8 cellular contexts compared by ENCODE assay signal in the genomic region with DNA sequence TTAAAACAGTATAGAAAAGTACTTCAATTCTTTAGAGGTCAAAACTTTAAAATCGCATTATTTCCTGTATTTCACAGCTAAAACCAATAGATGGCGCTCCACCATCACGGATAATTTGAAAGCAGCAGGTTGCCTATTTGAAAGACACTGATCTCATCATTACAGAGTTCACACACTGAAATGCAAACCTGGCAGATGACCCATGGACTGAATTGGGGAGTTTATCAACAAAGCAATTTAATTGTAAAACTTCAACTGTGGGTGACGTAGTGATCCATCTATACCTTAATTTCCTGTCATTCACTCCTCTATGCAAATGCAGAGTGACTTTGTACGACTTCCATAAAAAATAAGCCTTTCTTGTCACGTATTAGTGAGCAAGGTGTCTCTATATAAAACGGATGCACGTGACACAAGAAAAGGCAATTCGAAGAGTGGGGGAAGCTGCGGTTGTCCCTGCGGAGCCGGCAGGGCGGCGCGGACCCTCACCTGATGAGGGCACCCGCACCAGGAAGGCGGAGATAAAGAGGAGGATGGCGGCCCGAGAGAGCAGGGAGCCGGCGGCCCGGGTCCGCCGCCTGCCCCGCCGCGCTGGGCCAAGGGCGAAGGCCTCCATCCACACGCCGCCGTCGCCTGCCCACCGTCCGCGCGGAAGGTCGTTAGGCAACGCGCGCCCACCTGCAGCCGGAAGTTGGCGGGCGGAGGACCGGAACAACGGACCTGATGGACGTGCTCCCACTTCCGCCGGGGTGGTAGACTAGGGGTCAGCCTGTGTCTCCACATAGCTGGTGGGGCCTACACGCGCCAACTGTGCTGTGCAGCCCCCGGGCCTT. TPM values are rescaled to one million over a fixed set of nuclear protein-coding genes. Genes with fewer than 3 reads are reported as not detected.
DNase-seq lines count a peak whose midpoint lies in the region; ATAC-seq, FAIRE-seq and TF ChIP-seq lines count a peak whose summit lies in the region.

A gene with protein sequence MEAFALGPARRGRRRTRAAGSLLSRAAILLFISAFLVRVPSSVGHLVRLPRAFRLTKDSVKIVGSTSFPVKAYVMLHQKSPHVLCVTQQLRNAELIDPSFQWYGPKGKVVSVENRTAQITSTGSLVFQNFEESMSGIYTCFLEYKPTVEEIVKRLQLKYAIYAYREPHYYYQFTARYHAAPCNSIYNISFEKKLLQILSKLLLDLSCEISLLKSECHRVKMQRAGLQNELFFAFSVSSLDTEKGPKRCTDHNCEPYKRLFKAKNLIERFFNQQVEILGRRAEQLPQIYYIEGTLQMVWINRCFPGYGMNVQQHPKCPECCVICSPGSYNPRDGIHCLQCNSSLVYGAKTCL (minus strand): TSS at position 668 of the 833 bp plus-strand sequence. CDS start 52 bp downstream, at position 616.

- TF ChIP-seq CTCF in D721Med (IDR thresholded peaks at IDR 0.05; ENCODE audit: insufficient read depth, missing control alignments) (peak; percentile 76), HL-60 (IDR thresholded peaks at IDR 0.05; ENCODE audit: insufficient read depth, low read length) (peak; percentile 40), PC-9 (conservative IDR thresholded peaks at IDR 0.05) (peak; percentile 94), progenitor cell of endocrine pancreas (IDR thresholded peaks at IDR 0.05; ENCODE audit: unreplicated experiment) (peak; percentile 87)

- H3K79me2 ChIP-seq in PC-9 (ENCODE audit: low read depth): no peaks in the 10 kb centered on the region

- no peaks in the 10 kb centered on the region for H3K9me3 ChIP-seq in PC-9 (ENCODE audit: insufficient read depth, low read depth)

- H2AFZ ChIP-seq in PC-9: no peak within 1 kb of the TSS

- H3K27ac ChIP-seq in HL-60 (replicated peaks): no peak within 1 kb of the TSS
- H3K27ac ChIP-seq in PC-9: no peak within 1 kb of the TSS

- H3K4me2 ChIP-seq in PC-9: no peak within 1 kb of the TSS

- H3K4me1 Mint-ChIP-seq in progenitor cell of endocrine pancreas (ENCODE audit: low read depth): no peaks in the 10 kb centered on the region

- peak within 1 kb of the TSS; percentile 74 for H3K27ac Mint-ChIP-seq in progenitor cell of endocrine pancreas

- peaks cover 3% of the 10 kb centered on the region for H3K27me3 ChIP-seq in HL-60 (ENCODE audit: insufficient read depth, poor library complexity, severe bottlenecking)
- H3K27me3 ChIP-seq in PC-9 (ENCODE audit: insufficient read depth, low read depth): peaks cover 8% of the 10 kb centered on the region; the same call in 1 of the 2 replicates

- no peaks in the 10 kb centered on the region for H3K36me3 ChIP-seq in PC-9 (ENCODE audit: low read depth)

- no peaks in the 10 kb centered on the region for H3K36me3 Mint-ChIP-seq in progenitor cell of endocrine pancreas (ENCODE audit: insufficient read depth)

- H3K4me3 Mint-ChIP-seq in progenitor cell of endocrine pancreas (ENCODE audit: low read depth): peak within 1 kb of the TSS; percentile 84

- ATAC-seq in GM21367 (IDR thresholded peaks at IDR 0.05; ENCODE audit: unreplicated experiment): peak; percentile 80

- H3F3A ChIP-seq in PC-9 (ENCODE audit: insufficient read depth, low read depth): no peaks in the 10 kb centered on the region

- CTCF ChIA-PET in PC-9 (lab: Charles Lee): interaction anchor here (0.6 to 1.1 kb wide), 6 partner anchors 302 to 1275 kb away, joined by 3 to 10 read pairs (median 3); no protein-coding TSS in a partner anchor

- peaks cover 3% of the 10 kb centered on the region for H3K9me3 Mint-ChIP-seq in progenitor cell of endocrine pancreas (ENCODE audit: low read depth)

- FAIRE-seq in D721Med (lab: Jason Lieb, UNC): peak; percentile 58

- BruUV-seq in PC-9 (replicated peaks; lab: Mats Ljungman, UMichigan): no TSS peak

- DNase-seq in D721Med (ENCODE audit: insufficient read length, low spot score) (no peak), HL-60 (ENCODE audit: low read depth in 1 of 2, low spot score in 1 of 2) (peak; percentile 11 to 60), PC-9 (no peak), activated gamma-delta T cell treated with Interleukin-2 at 50 U/mL for 16 hours (peak; percentile 44), glomerular endothelial cell (ENCODE audit: extremely low read depth, low read depth, low spot score) (peak; percentile 16), progenitor cell of endocrine pancreas (ENCODE audit: low spot score, unreplicated experiment) (no peak), NCI-H226 (no peak)

- H4K20me1 ChIP-seq in PC-9 (ENCODE audit: insufficient read depth): 0 out of 2 replicates have a peak, but pooled peaks cover 5% of the 10 kb centered on the region

- H3K9me2 ChIP-seq in PC-9 (ENCODE audit: insufficient read depth): no peaks in the 10 kb centered on the region; the same call in 1 of the 2 replicates

- no peaks in the 10 kb centered on the region for H3K4me1 ChIP-seq in PC-9 (replicated peaks; ENCODE audit: insufficient read depth)

- H3K27me3 Mint-ChIP-seq in progenitor cell of endocrine pancreas: peaks cover 29% of the 10 kb centered on the region

- POLR2A ChIA-PET in PC-9 (lab: Charles Lee; ENCODE audit: unreplicated experiment): interaction anchor here (0.6 kb wide), 2 partner anchors 13 to 1072 kb away, joined by 3 to 10 read pairs; no protein-coding TSS in a partner anchor

- H3K4me3 ChIP-seq in HL-60 (replicated peaks; ENCODE audit: insufficient read depth, low read length) (no peak within 1 kb of the TSS), PC-9 (no peak within 1 kb of the TSS)

- intact Hi-C loops in PC-9 (cut with micrococcal nuclease; ENCODE audit: unreplicated experiment): loop anchor here (1.0 to 5.0 kb wide), 2 partner anchors 1000 to 1069 kb away; no protein-coding TSS in a partner anchor

RNA-seq across cellular contexts. Expression of the gene that starts here (rescaled TPM):
- not detected in 2 replicates for total RNA-seq in PC-9 (2021)
- total RNA-seq in glomerular endothelial cell: not detected in 2 replicates
- total RNA-seq in progenitor cell of endocrine pancreas: not detected in 2 replicates

Comparison
In these comparisons a context has a peak if more than half of its experiments do, and no peak if none do; other contexts are left out.
1. Peak in DNase-seq in glomerular endothelial cell; RNA of the gene not detected or under 1 TPM.
2. DNase-seq: peak in HL-60 (2 of 2) and activated gamma-delta T cell treated with Interleukin-2 at 50 U/mL for 16 hours (single experiment); none in D721Med (single experiment), PC-9 (0 of 2), progenitor cell of endocrine pancreas (single experiment) and NCI-H226 (single experiment).
3. CTCF ChIP-seq: peak in every context shown above with its lines; median percentile 94 in PC-9; 87 in progenitor cell of endocrine pancreas; 76 in D721Med; 40 in HL-60.